In the genomic region with DNA sequence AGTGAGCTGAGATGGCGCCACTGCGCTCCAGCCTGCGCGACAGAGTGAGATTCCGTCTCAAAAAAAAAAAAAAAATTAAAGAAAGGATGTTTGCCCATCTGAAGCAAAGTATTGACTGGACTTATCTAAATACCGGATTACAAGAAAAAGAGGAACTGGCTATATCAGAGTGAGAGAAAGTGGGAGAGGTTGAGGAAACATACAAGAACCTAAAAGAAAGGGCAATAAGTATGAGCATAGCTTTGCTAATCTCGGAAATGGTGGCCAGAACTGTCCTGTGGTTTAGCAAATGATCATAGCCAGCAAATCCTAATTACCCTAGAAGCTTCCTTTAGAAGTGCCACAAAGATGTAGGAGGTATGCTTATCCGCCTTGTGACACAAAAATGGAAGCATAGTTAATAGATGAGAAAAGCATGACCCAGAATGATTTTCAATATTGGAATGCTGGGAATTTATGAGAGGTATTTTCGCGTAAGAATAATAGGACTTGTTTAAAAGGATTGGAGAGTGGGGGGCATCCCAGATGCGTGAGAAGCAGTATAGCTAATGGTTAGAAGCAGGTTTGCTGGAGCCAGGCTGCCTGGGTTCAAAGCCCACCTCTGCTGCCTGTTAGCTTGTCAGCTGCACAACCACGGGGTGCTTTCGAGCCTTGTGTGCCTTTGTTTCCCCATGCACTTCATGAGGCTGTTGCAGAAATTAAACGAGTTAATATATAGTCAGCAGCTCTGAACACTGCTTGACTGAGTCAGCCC, we compare ENCODE assay signal across 7 cellular contexts. TPM values are rescaled to one million over a fixed set of nuclear protein-coding genes. Genes with fewer than 3 reads are reported as not detected.
DNase-seq lines count a peak whose midpoint lies in the region; ATAC-seq, FAIRE-seq and TF ChIP-seq lines count a peak whose summit lies in the region.

No MANE protein-coding gene starts in this region.

- no peak overlapping the region for H2BK12ac ChIP-seq in H9 (ENCODE audit: insufficient read length, low read depth, low read length)

- H2BK120ac ChIP-seq in H9 (ENCODE audit: low read depth, low read length, poor library complexity, severe bottlenecking) = no peak overlapping the region

- H3K56ac ChIP-seq in H9 (ENCODE audit: insufficient read length, low read depth, low read length) = no peak overlapping the region

- H2AFZ ChIP-seq in H9 (ENCODE audit: low read length) = no peak overlapping the region
- H2AFZ ChIP-seq in endothelial cell of umbilical vein (ENCODE audit: low read depth, low read length) = peak overlapping the region; percentile 71
- H2AFZ ChIP-seq in neuron (ENCODE audit: low read depth, low read length) = peak overlapping the region; percentile 55

- H3K4me1 ChIP-seq in H9 (ENCODE audit: insufficient read depth, low read length) = no peaks in the 10 kb centered on the region; the same call in 1 of the 2 replicates
- H3K4me1 ChIP-seq in Peyer's patch = peaks cover 0 to 25% (median 8%) of the 10 kb centered on the region in 4 donors
- H3K4me1 ChIP-seq in endothelial cell of umbilical vein (ENCODE audit: control insufficient read depth, extremely low read depth, insufficient read depth, low read length) = peaks cover 13% of the 10 kb centered on the region
- peaks cover 17% of the 10 kb centered on the region for H3K4me1 ChIP-seq in neuron (ENCODE audit: insufficient read depth, low read length)

- 0 out of 2 replicates have a peak overlapping the region, but pooled peaks have one; percentile 60 for H3K14ac ChIP-seq in H9 (ENCODE audit: insufficient read depth, low read length)

- peak overlapping the region in 2 of 3 experiments; percentile 94 to 98; a peak in 2 of 7 replicates for H3K27ac Mint-ChIP-seq in H9

- H3K27me3 Mint-ChIP-seq in H9 (ENCODE audit: low read depth) = no peaks in the 10 kb centered on the region

- H2BK20ac ChIP-seq in H9 (ENCODE audit: low read depth, low read length, poor library complexity, severe bottlenecking) = no peak overlapping the region

- FAIRE-seq in endothelial cell of umbilical vein (lab: Jason Lieb, UNC) = peak; percentile 43

- H2BK15ac ChIP-seq in H9 (ENCODE audit: low read depth, low read length) = no peak overlapping the region

- POLR2A ChIA-PET in endothelial cell of umbilical vein (lab: Charles Lee) = interaction anchor here (0.7 to 1.5 kb wide), 4 partner anchors 29 to 476 kb away, joined by 4 to 6 read pairs (median 4); a partner anchor contains a TSS

- no peaks in the 10 kb centered on the region for H3K9me3 ChIP-seq in H9 (ENCODE audit: control insufficient read depth, low read depth, low read length)
- H3K9me3 ChIP-seq in Peyer's patch = no peaks in the 10 kb centered on the region
- no peaks in the 10 kb centered on the region for H3K9me3 ChIP-seq in endothelial cell of umbilical vein (replicated peaks; ENCODE audit: control insufficient read depth, insufficient read depth, low read length)
- H3K9me3 ChIP-seq in neuron (ENCODE audit: low read length) = no peaks in the 10 kb centered on the region

- no peaks in the 10 kb centered on the region for H3K27me3 ChIP-seq in H9 (ENCODE audit: insufficient read depth, low read length)
- H3K27me3 ChIP-seq in Peyer's patch = no peaks in the 10 kb centered on the region
- H3K27me3 ChIP-seq in endothelial cell of umbilical vein (ENCODE audit: control insufficient read depth in 2 of 2, insufficient read depth in 2 of 2, low read length in 2 of 2) = no peaks in the 10 kb centered on the region
- H3K27me3 ChIP-seq in neuron (ENCODE audit: insufficient read depth, low read length) = no peaks in the 10 kb centered on the region

- H3K23ac ChIP-seq in H9 (ENCODE audit: insufficient read length, low read depth, low read length) = no peak overlapping the region

- H3K36me3 Mint-ChIP-seq in H9 (ENCODE audit: insufficient read depth in 1 of 3, low read depth in 3 of 3) = peaks cover 21 to 26% (median 23%) of the 10 kb centered on the region in 3 experiments

- H3K79me2 ChIP-seq in H9 (ENCODE audit: insufficient read depth, low read length) = peaks cover 26% of the 10 kb centered on the region; the same call in 1 of the 2 replicates
- peaks cover 37% of the 10 kb centered on the region for H3K79me2 ChIP-seq in endothelial cell of umbilical vein (ENCODE audit: control insufficient read depth, insufficient read depth, low read length)

- CTCF ChIA-PET in endothelial cell of umbilical vein (lab: Charles Lee) = interaction anchor here (1.0 to 1.8 kb wide), 2 partner anchors 12 to 17 kb away, joined by 3 to 5 read pairs; no protein-coding TSS in a partner anchor

- no peak overlapping the region for H4K5ac ChIP-seq in H9 (ENCODE audit: insufficient read length, low read depth, low read length)

- dilution Hi-C loops in endothelial cell of umbilical vein (cut with MboI; ENCODE audit: extremely low pct_ligation_motif_present, low sequenced_read_pairs) = no loop called here

- peak overlapping the region; percentile 78 for H3K9ac ChIP-seq in H9 (ENCODE audit: extremely low read depth, insufficient read length, low read length)
- H3K9ac ChIP-seq in endothelial cell of umbilical vein (replicated peaks; ENCODE audit: extremely low read depth, insufficient read depth, low read length) = peak overlapping the region; percentile 96

- no peak overlapping the region for H4K8ac ChIP-seq in H9 (replicated peaks; ENCODE audit: insufficient read length, low read depth, low read length)

- peak overlapping the region; percentile 78 to 95 (median 82) for H3K4me3 ChIP-seq in Peyer's patch
- H3K4me3 ChIP-seq in endothelial cell of umbilical vein (replicated peaks in 1 of 3; ENCODE audit: insufficient read depth in 1 of 3, low read depth in 1 of 3, low read length in 3 of 3) = peak overlapping the region in 2 of 3 experiments; percentile 84 to 94
- H3K4me3 ChIP-seq in neuron (ENCODE audit: low read length) = peak overlapping the region; percentile 99

- TSS peak; percentile 36 for BruUV-seq in endothelial cell of umbilical vein (replicated peaks; lab: Mats Ljungman, UMichigan)

- TF ChIP-seq CTCF in H9 (conservative IDR thresholded peaks at IDR 0.05) (no peak), Peyer's patch (IDR thresholded peaks at IDR 0.05) (no peak), endothelial cell of umbilical vein (IDR thresholded peaks at IDR 0.05; ENCODE audit: extremely low read depth in 1 of 2, insufficient read depth in 1 of 2, low read depth in 1 of 2, low read length in 2 of 2) (no peak)

- H3K4ac ChIP-seq in H9 (ENCODE audit: low read depth, low read length) = no peak overlapping the region

- no peak for DNase-seq in H9
- peak in 1 of 3 donors; percentile 43 for DNase-seq in Peyer's patch
- DNase-seq in endothelial cell of umbilical vein (ENCODE audit: low read depth, low spot score) = no peak
- DNase-seq in KG1 (lab: John Stamatoyannopoulos, UW) = no peak
- no peak for DNase-seq in stimulated activated CD4-positive, alpha-beta T cell treated with anti-CD3 and anti-CD28 coated beads, Interleukin-12 subunit alpha, Interleukin-12 subunit beta, amount 100 ng/mL, for 4 hours

- no peak for ATAC-seq in HG03342 (IDR thresholded peaks at IDR 0.05; ENCODE audit: unreplicated experiment)

- no peak overlapping the region for H4K91ac ChIP-seq in H9 (ENCODE audit: insufficient read length, low read depth, low read length)

- no peaks in the 10 kb centered on the region for H3K9me1 ChIP-seq in endothelial cell of umbilical vein (replicated peaks; ENCODE audit: control insufficient read depth, extremely low read depth, insufficient read depth, low read length)

- peak overlapping the region; percentile 83 for H3K4me2 ChIP-seq in H9 (ENCODE audit: insufficient read depth, insufficient read length, low read length)
- peak overlapping the region; percentile 89 for H3K4me2 ChIP-seq in endothelial cell of umbilical vein (ENCODE audit: insufficient read depth, low read length)

- no peaks in the 10 kb centered on the region for H3K36me3 ChIP-seq in Peyer's patch
- H3K36me3 ChIP-seq in endothelial cell of umbilical vein (ENCODE audit: control insufficient read depth in 2 of 2, extremely low read depth in 1 of 2, insufficient read depth in 2 of 2, low read length in 2 of 2) = peaks cover 0 to 4% of the 10 kb centered on the region in 2 experiments
- peaks cover 3% of the 10 kb centered on the region for H3K36me3 ChIP-seq in neuron (ENCODE audit: insufficient read depth, low read length)

- peaks cover 12 to 20% of the 10 kb centered on the region in 2 experiments for H3K4me1 Mint-ChIP-seq in H9

- no peak overlapping the region for H3K27ac ChIP-seq in H9 (ENCODE audit: insufficient read length, low read depth, low read length)
- peak overlapping the region; percentile 81 to 88 (median 86) for H3K27ac ChIP-seq in Peyer's patch
- H3K27ac ChIP-seq in endothelial cell of umbilical vein (ENCODE audit: insufficient read depth, low read depth, low read length) = peak overlapping the region; percentile 86

- H3K79me1 ChIP-seq in H9 (ENCODE audit: insufficient read depth, low read depth, low read length, poor library complexity, severe bottlenecking) = peaks cover 7% of the 10 kb centered on the region

- H3K9me3 Mint-ChIP-seq in H9 = peaks cover 2 to 3% of the 10 kb centered on the region in 2 experiments; a peak in 4 of 5 replicates

- WGBS in H9 (ENCODE audit: extremely low coverage, insufficient read length, low lambda C conversion rate) = 100% methylated on average over 2 of the region's 14 CpGs

- H4K20me1 ChIP-seq in H9 (ENCODE audit: control insufficient read depth, insufficient read depth, insufficient read length) = peaks cover 2% of the 10 kb centered on the region
- H4K20me1 ChIP-seq in endothelial cell of umbilical vein (replicated peaks; ENCODE audit: control insufficient read depth, extremely low read depth, insufficient read depth, low read length) = peaks cover 2% of the 10 kb centered on the region

- peak overlapping the region; percentile 95 to 98 for H3K4me3 Mint-ChIP-seq in H9

- no peak overlapping the region for H2BK5ac ChIP-seq in H9 (ENCODE audit: insufficient read length, low read length)

- H2AK5ac ChIP-seq in H9 (ENCODE audit: insufficient read length, low read length) = no peak overlapping the region

- intact Hi-C loops in endothelial cell of umbilical vein (cut with micrococcal nuclease) = loop anchor here (5.0 kb wide), 1 partner anchor 60 kb away; a partner anchor contains a TSS

- TF ChIP-seq POLR2A in Peyer's patch (IDR thresholded peaks at IDR 0.05) (no peak), endothelial cell of umbilical vein (IDR thresholded peaks at IDR 0.05; ENCODE audit: low read depth, low read length) (peak; percentile 56)

- H3T11ph ChIP-seq in H9 (ENCODE audit: low read length) = no peak overlapping the region

- no peak overlapping the region for H3K18ac ChIP-seq in H9 (ENCODE audit: insufficient read length, low read depth, low read length)

- H3K23me2 ChIP-seq in H9 (ENCODE audit: insufficient read length, low read depth, low read length, poor library complexity, severe bottlenecking) = peaks cover 10% of the 10 kb centered on the region

RNA-seq across cellular contexts. Expression of a gene that starts 1.2 kb away (rescaled TPM):
- total RNA-seq in H9 (2021) (131 and 134 TPM in 2 replicates), Peyer's patch (100 to 1,000 TPM in 1 of 4 donors, 10 to 100 TPM in 3; 16.9 to 196 (median 22.6) TPM), endothelial cell of umbilical vein (68.9 and 69.3 TPM in 2 replicates)
- polyA plus RNA-seq in endothelial cell of umbilical vein = 10.4 and 12.4 TPM in 2 replicates
- 19.6 and 25.9 TPM in 2 replicates for polyA plus RNA-seq in endothelial cell of umbilical vein (2011; cell fraction: cytosol; rRNA removed)
- 84.3 and 97.3 TPM in 2 replicates for polyA plus RNA-seq in endothelial cell of umbilical vein (2011; cell fraction: nucleus; rRNA removed)
- polyA plus RNA-seq in endothelial cell of umbilical vein (2012) = 46.9 and 55.9 TPM in 2 replicates
- 44.7 and 45.2 TPM in 2 replicates for polyA minus RNA-seq in endothelial cell of umbilical vein
- polyA minus RNA-seq in endothelial cell of umbilical vein (2011; cell fraction: cytosol; rRNA and poly(A)+ RNA removed) = 16.5 TPM
- polyA minus RNA-seq in endothelial cell of umbilical vein (2011; cell fraction: nucleus; rRNA and poly(A)+ RNA removed) = 44.6 and 45.0 TPM in 2 replicates

RNA-seq across cellular contexts. Expression of a gene that starts 38.6 kb away (rescaled TPM):
- not detected in 2 replicates for total RNA-seq in H9 (2021)
- total RNA-seq in Peyer's patch = not detected
- not detected in 2 replicates for total RNA-seq in endothelial cell of umbilical vein
- not detected in 2 replicates for polyA plus RNA-seq in endothelial cell of umbilical vein
- polyA plus RNA-seq in endothelial cell of umbilical vein (2011; cell fraction: cytosol; rRNA removed) = not detected in 2 replicates
- not detected in 2 replicates for polyA plus RNA-seq in endothelial cell of umbilical vein (2011; cell fraction: nucleus; rRNA removed)
- polyA plus RNA-seq in endothelial cell of umbilical vein (2012) = not detected in 2 replicates
- not detected in 2 replicates for polyA minus RNA-seq in endothelial cell of umbilical vein
- not detected for polyA minus RNA-seq in endothelial cell of umbilical vein (2011; cell fraction: cytosol; rRNA and poly(A)+ RNA removed)
- not detected in 2 replicates for polyA minus RNA-seq in endothelial cell of umbilical vein (2011; cell fraction: nucleus; rRNA and poly(A)+ RNA removed)

RNA-seq across cellular contexts. Expression of a gene that starts 55.6 kb away (rescaled TPM):
- 88.9 and 92.8 TPM in 2 replicates for total RNA-seq in H9 (2021)
- total RNA-seq in Peyer's patch = 100 to 1,000 TPM in 2 of 4 donors, 10 to 100 TPM in 2; 77.2 to 106 (median 93.3) TPM
- 101 TPM in 2 replicates for total RNA-seq in endothelial cell of umbilical vein
- 22.9 and 27.4 TPM in 2 replicates for polyA plus RNA-seq in endothelial cell of umbilical vein
- 23.0 and 26.8 TPM in 2 replicates for polyA plus RNA-seq in endothelial cell of umbilical vein (2011; cell fraction: cytosol; rRNA removed)
- polyA plus RNA-seq in endothelial cell of umbilical vein (2011; cell fraction: nucleus; rRNA removed) = 98.7 and 106 TPM in 2 replicates
- polyA plus RNA-seq in endothelial cell of umbilical vein (2012) = 33.7 and 34.0 TPM in 2 replicates
- 115 and 135 TPM in 2 replicates for polyA minus RNA-seq in endothelial cell of umbilical vein
- 44.7 TPM for polyA minus RNA-seq in endothelial cell of umbilical vein (2011; cell fraction: cytosol; rRNA and poly(A)+ RNA removed)
- polyA minus RNA-seq in endothelial cell of umbilical vein (2011; cell fraction: nucleus; rRNA and poly(A)+ RNA removed) = 132 and 144 TPM in 2 replicates
